9 cellular contexts compared by ENCODE assay signal in the genomic region with DNA sequence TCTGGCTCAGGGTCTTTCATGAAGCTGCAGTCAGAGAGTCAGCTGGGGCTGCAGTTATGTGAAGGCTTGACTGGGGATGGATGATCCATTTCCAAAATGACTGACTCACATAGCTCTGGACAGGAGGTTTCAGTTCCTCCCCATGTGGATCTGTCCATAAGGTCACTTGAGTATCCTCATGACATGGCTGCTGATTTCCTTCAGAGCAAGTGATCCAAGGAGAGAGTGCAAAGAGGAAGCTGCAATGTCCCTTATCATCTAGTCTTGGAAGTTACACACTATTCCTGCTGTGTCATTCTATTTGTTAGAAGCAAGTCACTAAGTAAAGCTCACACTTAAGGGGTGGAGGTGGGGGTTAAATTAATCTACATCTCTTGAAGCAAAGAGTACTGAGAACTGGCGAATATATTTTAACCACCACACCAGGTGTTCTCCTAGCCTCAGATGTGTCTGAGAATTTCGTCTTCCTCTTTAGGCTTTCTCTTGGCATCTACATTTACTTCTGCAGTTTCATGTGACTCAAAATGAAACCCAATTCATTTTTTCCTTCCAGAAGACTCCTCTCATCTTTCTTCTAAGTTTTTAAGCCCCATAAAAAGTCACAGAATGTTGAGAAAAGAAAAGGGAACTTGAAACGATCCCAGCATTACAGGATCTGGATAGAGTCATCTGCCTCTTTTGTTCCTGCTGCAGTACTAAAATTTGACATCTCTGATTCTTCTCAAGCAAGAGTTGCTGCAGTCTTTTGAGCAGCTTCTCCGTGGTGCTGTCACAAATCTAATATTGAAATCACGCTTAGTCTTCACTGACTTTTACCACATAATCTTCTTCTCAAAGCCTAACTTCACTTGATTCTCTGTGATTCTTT. TPM values are rescaled to one million over a fixed set of nuclear protein-coding genes. Genes with fewer than 3 reads are reported as not detected.
DNase-seq lines count a peak whose midpoint lies in the region; ATAC-seq and TF ChIP-seq lines count a peak whose summit lies in the region.
"Had no signal": no experiment of that assay in that cellular context is flagged by ENCODE, and none has a peak within 500 bp of the region (broad histone marks: within the 10 kb centered on the region; RNA-seq: fewer than 3 reads in every experiment).

No MANE protein-coding gene starts in this region.

- H3K27ac ChIP-seq in SU-DHL-6 (ENCODE audit: low read depth, low read length): peak overlapping the region; percentile 92
- peak overlapping the region in 1 of 2 donors; percentile 28 for H3K27ac ChIP-seq in left lung
- no peak overlapping the region for H3K27ac ChIP-seq in left ventricle myocardium inferior (replicated peaks)

- no peaks in the 10 kb centered on the region for H3K36me3 ChIP-seq in GM06990 (ENCODE audit: control insufficient read depth, insufficient read depth, low read length)
- H3K36me3 ChIP-seq in SU-DHL-6 (ENCODE audit: low read length): no peaks in the 10 kb centered on the region
- H3K36me3 ChIP-seq in left lung: no peaks in the 10 kb centered on the region
- no peaks in the 10 kb centered on the region for H3K36me3 ChIP-seq in left ventricle myocardium inferior

- H3K4me3 ChIP-seq in GM06990 (replicated peaks; ENCODE audit: low read depth, low read length): no peak overlapping the region
- H3K4me3 ChIP-seq in SU-DHL-6 (ENCODE audit: insufficient read depth, low read length, poor library complexity, severe bottlenecking): peak overlapping the region; percentile 35
- H3K4me3 ChIP-seq in left lung: no peak overlapping the region
- no peak overlapping the region for H3K4me3 ChIP-seq in left ventricle myocardium inferior

- peak; percentile 80 for ATAC-seq in GM19397 (IDR thresholded peaks at IDR 0.05; ENCODE audit: unreplicated experiment)
- peak; percentile 80 for ATAC-seq in HG03095 (IDR thresholded peaks at IDR 0.05; ENCODE audit: unreplicated experiment)
- ATAC-seq in left lung: no peak

- peak; percentile 79 for DNase-seq in GM06990 (ENCODE audit: extremely low read depth, insufficient read length)
- no peak for DNase-seq in DMS79 (lab: John Stamatoyannopoulos, UW)
- DNase-seq in left lung: no peak
- no peak for DNase-seq in left ventricle myocardium inferior
- no peak for DNase-seq in NCI-H2107 (lab: John Stamatoyannopoulos, UW)
- DNase-seq: small intestine had no signal

- H3K9me3 ChIP-seq in SU-DHL-6 (ENCODE audit: insufficient read depth, low read length) (no peaks in the 10 kb centered on the region), left lung (peaks cover 0 to 2% of the 10 kb centered on the region in 2 donors), left ventricle myocardium inferior (replicated peaks) (no peaks in the 10 kb centered on the region)

- H3K27me3 ChIP-seq in GM06990 (replicated peaks; ENCODE audit: control insufficient read depth, insufficient read depth, low read length) (no peaks in the 10 kb centered on the region), SU-DHL-6 (ENCODE audit: low read length) (no peaks in the 10 kb centered on the region), left lung (peaks cover 0 to 13% of the 10 kb centered on the region in 2 donors), left ventricle myocardium inferior (ENCODE audit: low read depth) (no peaks in the 10 kb centered on the region)

- H3K4me2 ChIP-seq in SU-DHL-6 (ENCODE audit: low read depth, low read length, poor library complexity, severe bottlenecking): peak overlapping the region; percentile 67

- no peaks in the 10 kb centered on the region for H3K4me1 ChIP-seq in left lung
- H3K4me1 ChIP-seq in left ventricle myocardium inferior: no peaks in the 10 kb centered on the region

- H2AFZ ChIP-seq in SU-DHL-6 (ENCODE audit: low read depth, low read length, severe bottlenecking): no peak overlapping the region

- intact Hi-C loops in left lung (cut with DNase I): no loop called here
- intact Hi-C loops in left ventricle myocardium inferior (cut with micrococcal nuclease): no loop called here

- H3F3A ChIP-seq in SU-DHL-6 (ENCODE audit: insufficient read depth): peaks cover 17% of the 10 kb centered on the region; the same call in 1 of the 2 replicates

- no peak for TF ChIP-seq CTCF in GM06990 (IDR thresholded peaks at IDR 0.05; ENCODE audit: insufficient read depth, low read length, poor library complexity, severe bottlenecking)
- TF ChIP-seq CTCF in SU-DHL-6 (IDR thresholded peaks at IDR 0.05; ENCODE audit: insufficient read depth, low read length, poor library complexity, severe bottlenecking): no peak
- no peak for TF ChIP-seq CTCF in left lung (IDR thresholded peaks at IDR 0.05)
- no peak for TF ChIP-seq CTCF in left ventricle myocardium inferior (IDR thresholded peaks at IDR 0.05; ENCODE audit: borderline replicate concordance)

- H3K79me2 ChIP-seq in SU-DHL-6 (ENCODE audit: insufficient read depth, low read length): no peaks in the 10 kb centered on the region

- peak overlapping the region; percentile 32 for H3K9ac ChIP-seq in SU-DHL-6 (ENCODE audit: low read length)

- no peaks in the 10 kb centered on the region for H4K20me1 ChIP-seq in SU-DHL-6 (ENCODE audit: low read depth, low read length)

- no peaks in the 10 kb centered on the region for H3K9me2 ChIP-seq in SU-DHL-6 (replicated peaks; ENCODE audit: insufficient read depth, low read length)

RNA-seq across cellular contexts. Expression of a gene that starts 3.8 kb away (rescaled TPM):
- total RNA-seq in left lung: under 1 TPM; 0.24 to 0.29 TPM
- total RNA-seq in left ventricle myocardium inferior: 0.30 TPM

RNA-seq across cellular contexts. Expression of a gene that starts 47.7 kb away (rescaled TPM):
- total RNA-seq in left lung (not detected), left ventricle myocardium inferior (not detected)
